In the genomic region with DNA sequence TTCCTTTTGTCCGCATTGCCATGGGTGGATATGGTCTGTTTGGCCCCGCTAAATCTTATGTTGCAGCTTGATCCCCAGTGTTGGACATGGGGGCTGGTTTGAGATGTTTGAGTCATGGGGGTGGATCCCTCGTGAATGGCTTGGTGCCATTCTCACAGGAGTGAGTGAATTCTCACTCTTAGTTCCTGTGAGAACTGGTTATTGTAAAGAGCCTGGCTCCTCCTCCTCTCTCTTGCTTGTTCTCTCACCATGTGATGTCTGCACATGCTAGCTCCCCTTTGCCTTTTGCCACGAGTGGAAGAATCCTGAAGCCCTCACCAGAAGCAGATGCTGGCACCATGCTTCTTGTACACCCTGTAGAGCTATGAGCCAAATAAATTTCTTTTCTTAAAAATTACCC, we compare ENCODE assay signal across 26 cellular contexts. TPM values are rescaled to one million over a fixed set of nuclear protein-coding genes. Genes with fewer than 3 reads are reported as not detected.
DNase-seq lines count a peak whose midpoint lies in the region; ATAC-seq and TF ChIP-seq lines count a peak whose summit lies in the region.
"Had no signal": no experiment of that assay in that cellular context is flagged by ENCODE, and none has a peak within 500 bp of the region (broad histone marks: within the 10 kb centered on the region; RNA-seq: fewer than 3 reads in every experiment).

No MANE protein-coding gene starts in this region.

- 0 out of 3 replicates have a peak, but pooled peaks cover 5% of the 10 kb centered on the region for H3K9me3 Mint-ChIP-seq in GM23338
- no peaks in the 10 kb centered on the region for H3K9me3 Mint-ChIP-seq in T-helper 2 cell treated with Interferon-gamma antibody and Interleukin-4, amounts not matched to agents 5 μg/mL and 100 μg/mL, for 36 hours

- H3K27ac Mint-ChIP-seq in GM23338, result no peak overlapping the region
- H3K27ac Mint-ChIP-seq in T-helper 2 cell treated with Interferon-gamma antibody and Interleukin-4, amounts not matched to agents 5 μg/mL and 100 μg/mL, for 36 hours, result no peak overlapping the region

- TF ChIP-seq CTCF in HEK293 (tag by site-specific recombination; IDR thresholded peaks at IDR 0.05) (no peak), GM23338 (conservative IDR thresholded peaks at IDR 0.05; ENCODE audit: low read depth in 2 of 2) (no peak)

- CTCF ChIA-PET in HEK293 (lab: Yijun Ruan, JAX), result no interaction called here

- peak; percentile 9 for DNase-seq in SK-MEL-5 (ENCODE audit: low read depth, low spot score)
- no peak for DNase-seq in left colon
- no peak for DNase-seq in GM23338 (ENCODE audit: low spot score)
- no peak for DNase-seq in kidney glomerular epithelial cell (lab: John Stamatoyannopoulos, UW)
- DNase-seq in T-helper 2 cell treated with Interferon-gamma antibody and Interleukin-4, amounts not matched to agents 5 μg/mL and 100 μg/mL, for 36 hours (ENCODE audit: low spot score), result no peak
- DNase-seq: ACHN, BE2C, DMS153, DND-41, GOT3, Kasumi-1, MV-4-11, NCI-H1105, NCI-H146, NCI-H1930, NCI-H2107, NCI-H446, NCI-H524 treated with DMSO at 0.1 percent for 48 hours, NCI-H774, SJCRH30 had no signal

- H3K9me2 ChIP-seq in GM23338 (ENCODE audit: insufficient read depth), result no peaks in the 10 kb centered on the region

- no peak overlapping the region for H3K27ac ChIP-seq in HEK293 (ENCODE audit: extremely low read depth, low read depth, low read length)
- H3K27ac ChIP-seq in GM23338 (ENCODE audit: low read depth), result no peak overlapping the region
- H3K27ac ChIP-seq: HL-60, SJCRH30 had no signal

- H3K4me2 ChIP-seq in GM23338, result no peak overlapping the region

- no peaks in the 10 kb centered on the region for H3F3A ChIP-seq in GM23338 (replicated peaks; ENCODE audit: low read depth)

- H4K20me1 ChIP-seq in GM23338 (replicated peaks; ENCODE audit: insufficient read depth), result no peaks in the 10 kb centered on the region

- POLR2A ChIA-PET in HEK293 (lab: Yijun Ruan, JAX), result no interaction called here

- ATAC-seq in left colon, result peak; percentile 79
- ATAC-seq in GM23338, result no peak
- no peak for ATAC-seq in GM21515 (IDR thresholded peaks at IDR 0.05; ENCODE audit: unreplicated experiment)
- ATAC-seq: Right ventricle myocardium inferior had no signal

- peaks cover 2% of the 10 kb centered on the region for H3K27me3 Mint-ChIP-seq in GM23338 (ENCODE audit: insufficient read depth, low read depth, poor library complexity)
- peaks cover 42% of the 10 kb centered on the region for H3K27me3 Mint-ChIP-seq in T-helper 2 cell treated with Interferon-gamma antibody and Interleukin-4, amounts not matched to agents 5 μg/mL and 100 μg/mL, for 36 hours (ENCODE audit: low read depth)

- no peaks in the 10 kb centered on the region for H3K36me3 Mint-ChIP-seq in GM23338 (ENCODE audit: low read depth)
- H3K36me3 Mint-ChIP-seq in T-helper 2 cell treated with Interferon-gamma antibody and Interleukin-4, amounts not matched to agents 5 μg/mL and 100 μg/mL, for 36 hours (ENCODE audit: low read depth), result no peaks in the 10 kb centered on the region

- no peak overlapping the region for H2AFZ ChIP-seq in GM23338

- intact Hi-C loops in left colon (cut with DNase I, micrococcal nuclease), result no loop called here

- no peaks in the 10 kb centered on the region; the same call in 2 of the 3 replicates for H3K4me1 Mint-ChIP-seq in GM23338
- no peaks in the 10 kb centered on the region for H3K4me1 Mint-ChIP-seq in T-helper 2 cell treated with Interferon-gamma antibody and Interleukin-4, amounts not matched to agents 5 μg/mL and 100 μg/mL, for 36 hours (ENCODE audit: low read depth)

- H3K27me3 ChIP-seq in GM23338 (ENCODE audit: insufficient read depth), result no peaks in the 10 kb centered on the region
- H3K27me3 ChIP-seq: BE2C, SJCRH30 had no signal

- in situ Hi-C loops in SK-MEL-5 (cut with HindIII; ENCODE audit: low pct_unique_long_range_greater_than_20kb, low sequenced_read_pairs), result no loop called here

- H3K4me3 ChIP-seq in HEK293 (ENCODE audit: low read depth, low read length), result no peak overlapping the region
- no peak overlapping the region for H3K4me3 ChIP-seq in GM23338
- H3K4me3 ChIP-seq: HAP-1, SJCRH30 had no signal

- H3K4me3 Mint-ChIP-seq in GM23338, result no peak overlapping the region
- H3K4me3 Mint-ChIP-seq in T-helper 2 cell treated with Interferon-gamma antibody and Interleukin-4, amounts not matched to agents 5 μg/mL and 100 μg/mL, for 36 hours, result no peak overlapping the region

- H3K79me2 ChIP-seq in GM23338 (replicated peaks; ENCODE audit: insufficient read depth), result no peaks in the 10 kb centered on the region

- H3K9me3 ChIP-seq in HEK293 (ENCODE audit: control insufficient read depth, insufficient read depth, low read depth, low read length), result no peaks in the 10 kb centered on the region
- H3K9me3 ChIP-seq: BE2C had no signal

- no peaks in the 10 kb centered on the region for H3K4me1 ChIP-seq in HEK293 (ENCODE audit: control insufficient read depth, insufficient read depth, low read length)
- H3K4me1 ChIP-seq in GM23338 (ENCODE audit: insufficient read depth), result no peaks in the 10 kb centered on the region
- H3K4me1 ChIP-seq: BE2C, HAP-1, SJCRH30 had no signal

- no peaks in the 10 kb centered on the region for H3K36me3 ChIP-seq in HEK293 (ENCODE audit: control insufficient read depth in 2 of 2, insufficient read depth in 1 of 2, low read length in 2 of 2)
- no peaks in the 10 kb centered on the region for H3K36me3 ChIP-seq in GM23338 (ENCODE audit: insufficient read depth)
- H3K36me3 ChIP-seq: BE2C, HAP-1, SJCRH30 had no signal

TF ChIP-seq in HEK293, 187 proteins besides CTCF, POLR2A, EP300 and RAD21 (continues in another document):
- TF ChIP-seq ZNF610 (tag by site-specific recombination; IDR thresholded peaks at IDR 0.05; ENCODE audit: borderline replicate concordance), result no peak

TF ChIP-seq in GM23338, 12 proteins besides CTCF, POLR2A, EP300 and RAD21 (continues in another document):
- TF ChIP-seq EZH2phosphoT487 (IDR thresholded peaks at IDR 0.05; ENCODE audit: unreplicated experiment), result no peak

RNA-seq across cellular contexts. Expression of a gene that starts 22.6 kb away (rescaled TPM):
- total RNA-seq in SK-MEL-5 (2014; rRNA removed; shearing (Covaris generic)), result 0.29 and 1.2 TPM in 2 replicates
- polyA plus RNA-seq in SK-MEL-5 (2015; cell fraction: cytosol; rRNA removed), result 0.54 and 1.3 TPM in 2 replicates
- not detected in 2 replicates for polyA plus RNA-seq in SK-MEL-5 (2015; cell fraction: nucleus; rRNA removed)
- total RNA-seq in left colon, result 10 to 100 TPM; 12.9 to 40.9 TPM
- total RNA-seq in GM23338 (2014; rRNA removed; shearing (Covaris generic)), result 2.6 and 3.8 TPM in 2 replicates
- 1.5 and 2.0 TPM in 2 replicates for polyA plus RNA-seq in GM23338 (2016; fragmentation: Nextera tagmentation; extraction: Ambion mirVana)

RNA-seq across cellular contexts. Expression of a gene that starts 32.4 kb away (rescaled TPM):
- 0.16 and 1.4 TPM in 2 replicates for total RNA-seq in SK-MEL-5 (2014; rRNA removed; shearing (Covaris generic))
- 0.23 and 0.49 TPM in 2 replicates for polyA plus RNA-seq in SK-MEL-5 (2015; cell fraction: cytosol; rRNA removed)
- 1.1 and 7.4 TPM in 2 replicates for polyA plus RNA-seq in SK-MEL-5 (2015; cell fraction: nucleus; rRNA removed)
- total RNA-seq in left colon, result 1 to 10 TPM; 6.1 to 6.5 TPM
- 0.66 and 2.9 TPM in 2 replicates for total RNA-seq in GM23338 (2014; rRNA removed; shearing (Covaris generic))
- 2.3 and 4.4 TPM in 2 replicates for polyA plus RNA-seq in GM23338 (2016; fragmentation: Nextera tagmentation; extraction: Ambion mirVana)
- total RNA-seq: M059J had no signal
